Comparison of ENCODE assay signal across 1 cellular context in the genomic region with DNA sequence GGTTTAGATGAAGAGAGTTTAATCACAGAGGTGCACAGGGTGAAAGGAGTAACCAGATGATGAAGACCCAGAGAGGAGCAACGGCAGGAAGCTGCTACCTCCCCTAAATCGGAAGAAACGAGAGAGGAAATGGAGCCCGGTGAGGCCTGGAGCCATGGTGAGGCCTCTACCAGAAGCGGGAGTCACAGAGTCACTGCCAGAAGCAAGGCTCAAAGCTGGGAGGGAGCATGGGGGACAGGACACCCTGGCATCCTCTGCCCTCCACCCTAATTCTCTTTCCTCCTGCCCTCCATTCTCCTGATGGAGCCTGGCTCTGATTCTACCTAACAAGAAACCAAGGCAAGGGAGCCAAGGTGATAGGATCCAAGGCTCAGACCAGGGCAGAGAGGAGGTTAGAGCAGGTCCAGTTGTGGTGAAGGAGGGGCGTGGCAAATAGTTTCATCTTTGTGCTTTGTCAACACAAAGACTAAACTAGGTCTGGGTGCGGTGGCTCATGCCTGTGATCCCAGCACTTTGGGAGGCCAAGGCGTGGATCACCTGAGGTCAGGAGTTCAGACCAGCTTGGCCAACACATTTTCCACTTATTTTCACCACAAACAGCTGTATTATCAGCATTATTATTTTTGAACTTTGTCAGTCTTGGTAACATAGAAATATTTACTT.
TF ChIP-seq lines count a peak whose summit lies in the region.

No MANE protein-coding gene starts in this region.

TF ChIP-seq in WTC11, 78 proteins besides CTCF, POLR2A, EP300 and RAD21 (continued from another document):
- TF ChIP-seq ARID4B (CRISPR knock-in tag; IDR thresholded peaks at IDR 0.05; ENCODE audit: borderline replicate concordance) = no peak
- no peak for TF ChIP-seq PRRX2 (CRISPR knock-in tag; IDR thresholded peaks at IDR 0.05)
- no peak for TF ChIP-seq ZNF317 (CRISPR knock-in tag; IDR thresholded peaks at IDR 0.05; ENCODE audit: borderline replicate concordance, low read depth)
